Comparison of ENCODE assay signal across 31 cellular contexts in genomic region chr19:51136333-51136732, GRCh38. TPM values are rescaled to one million over a fixed set of nuclear protein-coding genes. Genes with fewer than 3 reads are reported as not detected.
DNase-seq lines count a peak whose midpoint lies in the region; ATAC-seq and TF ChIP-seq lines count a peak whose summit lies in the region.
"Had no signal": no experiment of that assay in that cellular context is flagged by ENCODE, and none has a peak within 500 bp of the region (broad histone marks: within the 10 kb centered on the region; RNA-seq: fewer than 3 reads in every experiment).

No MANE protein-coding gene starts in this region.

- peaks cover 19% of the 10 kb centered on the region for H3K4me1 Mint-ChIP-seq in activated T-helper 17 cell treated with anti-CD3 and anti-CD28 coated beads, Interleukin-2, amount 50 U/mL, for 72 hours
- peaks cover 90 to 97% of the 10 kb centered on the region in 2 donors for H3K4me1 Mint-ChIP-seq in immature natural killer cell

- intact Hi-C loops in uterus (cut with DNase I; ENCODE audit: low total_unique reads), result no loop called here

- H3K27ac Mint-ChIP-seq in activated T-helper 17 cell treated with anti-CD3 and anti-CD28 coated beads, Interleukin-2, amount 50 U/mL, for 72 hours, result peak overlapping the region; percentile 64
- H3K27ac Mint-ChIP-seq in immature natural killer cell, result peak overlapping the region; percentile 79 to 95 (median 91)
- H3K27ac Mint-ChIP-seq: activated T-helper 1 cell treated with anti-CD3 and anti-CD28 coated beads, Interleukin-12 subunit alpha, Interleukin-12 subunit beta, Interleukin-2, Interleukin-4 antibody, amounts not matched to agents 30 ng/mL and 10 ng/mL and 1 ng/mL, durations not matched to agents 14 hours and 24 hours and 36 hours had no signal

- H3K9me3 Mint-ChIP-seq in activated T-helper 17 cell treated with anti-CD3 and anti-CD28 coated beads, Interleukin-2, amount 50 U/mL, for 72 hours, result no peaks in the 10 kb centered on the region
- peaks cover 0 to 1% (median 0%) of the 10 kb centered on the region in 6 donors for H3K9me3 Mint-ChIP-seq in immature natural killer cell
- H3K9me3 Mint-ChIP-seq: activated T-helper 1 cell treated with anti-CD3 and anti-CD28 coated beads, Interleukin-12 subunit alpha, Interleukin-12 subunit beta, Interleukin-2, Interleukin-4 antibody, amounts not matched to agents 30 ng/mL and 10 ng/mL and 1 ng/mL, durations not matched to agents 14 hours and 24 hours and 36 hours had no signal

- peak overlapping the region; percentile 91 for H3K27ac ChIP-seq in parathyroid adenoma
- no peak overlapping the region for H3K27ac ChIP-seq in uterus
- H3K27ac ChIP-seq: 22Rv1, testis, vagina had no signal

- H3K9ac ChIP-seq in parathyroid adenoma, result no peak overlapping the region

- peak; percentile 15 for DNase-seq in activated CD4-positive, CD25-positive, alpha-beta regulatory T cell treated with anti-CD3 and anti-CD28 coated beads, Interleukin-2, amount 50 U/mL, for 72 hours
- no peak for DNase-seq in activated CD4-positive, CD25-positive, alpha-beta regulatory T cell (lab: John Stamatoyannopoulos, UW)
- no peak for DNase-seq in immature natural killer cell
- DNase-seq in uterus, result no peak
- no peak for DNase-seq in stimulated activated CD4-positive, alpha-beta T cell treated with anti-CD3 and anti-CD28 coated beads, Interleukin-1b, Interleukin-23, amount 100 ng/mL, for 48 hours
- DNase-seq: activated CD4-positive, alpha-beta T cell treated with anti-CD3 and anti-CD28 coated beads for 4 hours; caudate nucleus; CD4-positive, alpha-beta memory T cell; NCI-H1436 treated with DMSO at 0.1 percent for 48 hours; NCI-H2107; NCI-H748 treated with DMSO at 0.1 percent for 48 hours; nephron progenitor cell; pancreas; right cardiac atrium; stimulated activated CD4-positive, alpha-beta T cell treated with anti-CD3 and anti-CD28 coated beads, Interleukin-4, amount 100 ng/mL, for 4 hours; T-helper 2 cell; testis had no signal

- H3K36me3 ChIP-seq in parathyroid adenoma (ENCODE audit: control insufficient read depth, insufficient read depth, low read length), result no peaks in the 10 kb centered on the region
- no peaks in the 10 kb centered on the region for H3K36me3 ChIP-seq in uterus
- H3K36me3 ChIP-seq: pancreas, vagina had no signal

- ATAC-seq in activated T-helper 17 cell treated with anti-CD3 and anti-CD28 coated beads, Interleukin-2, amount 50 U/mL, for 72 hours (replicated peaks), result no peak
- ATAC-seq in HG03342 (IDR thresholded peaks at IDR 0.05; ENCODE audit: unreplicated experiment), result no peak
- ATAC-seq: SK-N-SH treated with all-trans-retinoic acid at 6 μM for 48 hours had no signal

- peaks cover 4% of the 10 kb centered on the region for H3K27me3 Mint-ChIP-seq in activated T-helper 17 cell treated with anti-CD3 and anti-CD28 coated beads, Interleukin-2, amount 50 U/mL, for 72 hours
- peaks cover 5 to 19% (median 7%) of the 10 kb centered on the region in 3 donors for H3K27me3 Mint-ChIP-seq in immature natural killer cell (ENCODE audit: low read depth in 3 of 3)

- H3K4me3 ChIP-seq in parathyroid adenoma (ENCODE audit: low read depth, low read length) (no peak overlapping the region), uterus (no peak overlapping the region)
- H3K4me3 ChIP-seq: pancreas, testis, vagina had no signal

- no peak overlapping the region for H3K4me2 ChIP-seq in parathyroid adenoma (ENCODE audit: low read length)

- H3K4me3 Mint-ChIP-seq in activated T-helper 17 cell treated with anti-CD3 and anti-CD28 coated beads, Interleukin-2, amount 50 U/mL, for 72 hours, result peak overlapping the region; percentile 16
- peak overlapping the region; percentile 70 to 85 (median 76) for H3K4me3 Mint-ChIP-seq in immature natural killer cell
- H3K4me3 Mint-ChIP-seq: activated naive CD8-positive, alpha-beta T cell; activated T-helper 1 cell treated with anti-CD3 and anti-CD28 coated beads, Interleukin-12 subunit alpha, Interleukin-12 subunit beta, Interleukin-2, Interleukin-4 antibody, amounts not matched to agents 30 ng/mL and 10 ng/mL and 1 ng/mL, durations not matched to agents 14 hours and 24 hours and 36 hours; nephron progenitor cell had no signal

- H2AFZ ChIP-seq in parathyroid adenoma, result peak overlapping the region; percentile 62

- TF ChIP-seq POLR2A in uterus (IDR thresholded peaks at IDR 0.05), result no peak

- H3K27me3 ChIP-seq in parathyroid adenoma (ENCODE audit: control insufficient read depth, insufficient read depth, low read length), result no peaks in the 10 kb centered on the region
- no peaks in the 10 kb centered on the region for H3K27me3 ChIP-seq in uterus
- H3K27me3 ChIP-seq: testis, vagina had no signal

- H3K9me3 ChIP-seq in parathyroid adenoma (ENCODE audit: control insufficient read depth, low read length) (no peaks in the 10 kb centered on the region), uterus (no peaks in the 10 kb centered on the region)
- H3K9me3 ChIP-seq: pancreas, testis, vagina had no signal

- no peak for TF ChIP-seq CTCF in parathyroid adenoma (IDR thresholded peaks at IDR 0.05)
- TF ChIP-seq CTCF in uterus (IDR thresholded peaks at IDR 0.05), result no peak

- H3K79me2 ChIP-seq in parathyroid adenoma, result no peaks in the 10 kb centered on the region

- no peaks in the 10 kb centered on the region for H3K36me3 Mint-ChIP-seq in activated T-helper 17 cell treated with anti-CD3 and anti-CD28 coated beads, Interleukin-2, amount 50 U/mL, for 72 hours (ENCODE audit: low read depth)
- H3K36me3 Mint-ChIP-seq in immature natural killer cell, result peaks cover 5 to 14% (median 10%) of the 10 kb centered on the region in 3 donors
- H3K36me3 Mint-ChIP-seq: activated naive CD8-positive, alpha-beta T cell had no signal

- H3K4me1 ChIP-seq in parathyroid adenoma (peaks cover 25% of the 10 kb centered on the region), uterus (no peaks in the 10 kb centered on the region)
- H3K4me1 ChIP-seq: pancreas had no signal

RNA-seq across cellular contexts. Expression of gene SIGLEC7, which starts 5.8 kb away (rescaled TPM):
- not detected for total RNA-seq in activated T-helper 17 cell treated with anti-CD3 and anti-CD28 coated beads, Interleukin-2, amount 50 U/mL, for 72 hours
- polyA plus RNA-seq in immature natural killer cell, result 100 to 1,000 TPM; 108 to 213 (median 129) TPM
- under 1 TPM in 2 of 4 donors, not detected in 2; 0.14 to 0.59 TPM for total RNA-seq in uterus
- total RNA-seq: activated T-helper 1 cell treated with anti-CD3 and anti-CD28 coated beads, Interleukin-12 subunit alpha, Interleukin-12 subunit beta, Interleukin-2, Interleukin-4 antibody, amounts not matched to agents 30 ng/mL and 10 ng/mL and 1 ng/mL, durations not matched to agents 14 hours and 24 hours and 36 hours; astrocyte; endothelial cell of umbilical vein; fibroblast of lung; OCI-LY7 had no signal
- polyA plus RNA-seq: endothelial cell of umbilical vein, fibroblast of lung had no signal

RNA-seq across cellular contexts. Expression of gene SIGLEC9, which starts 11.6 kb away (rescaled TPM):
- under 1 TPM; 0.15 to 0.74 TPM for total RNA-seq in activated T-helper 17 cell treated with anti-CD3 and anti-CD28 coated beads, Interleukin-2, amount 50 U/mL, for 72 hours
- 10 to 100 TPM in 2 of 3 donors, 1 to 10 TPM in 1; 6.2 to 16.8 (median 11.3) TPM for polyA plus RNA-seq in immature natural killer cell
- 1 to 10 TPM in 3 of 4 donors, under 1 TPM in 1; 0.51 to 2.6 (median 1.7) TPM for total RNA-seq in uterus
- total RNA-seq: astrocyte, endothelial cell of umbilical vein, fibroblast of lung, OCI-LY7 had no signal
- polyA plus RNA-seq: endothelial cell of umbilical vein, fibroblast of lung had no signal

RNA-seq across cellular contexts. Expression of gene CTU1, which starts 28.1 kb away (rescaled TPM):
- total RNA-seq in activated T-helper 17 cell treated with anti-CD3 and anti-CD28 coated beads, Interleukin-2, amount 50 U/mL, for 72 hours, result 1 to 10 TPM; 7.0 to 9.7 TPM
- 1 to 10 TPM; 2.0 to 5.6 (median 5.0) TPM for polyA plus RNA-seq in immature natural killer cell
- total RNA-seq in uterus, result 10 to 100 TPM in 1 of 4 donors, 1 to 10 TPM in 2, not detected in 1; 7.8 to 27.7 (median 8.4) TPM

RNA-seq across cellular contexts. Expression of gene KLK14, which starts 53.6 kb away (rescaled TPM):
- under 1 TPM; 0.26 to 0.77 TPM for total RNA-seq in activated T-helper 17 cell treated with anti-CD3 and anti-CD28 coated beads, Interleukin-2, amount 50 U/mL, for 72 hours
- not detected for polyA plus RNA-seq in immature natural killer cell
- under 1 TPM in 1 of 4 donors, not detected in 3; 0.76 TPM for total RNA-seq in uterus
- total RNA-seq: dermis microvascular lymphatic vessel endothelial cell, endothelial cell of umbilical vein, fibroblast of lung, left lobe of liver, vagina had no signal
- polyA plus RNA-seq: CD4-positive, alpha-beta memory T cell; fibroblast of lung; right cardiac atrium had no signal
